Comparison of ENCODE assay signal across 10 cellular contexts in genomic region chr14:106530423-106531107, GRCh38.
A peak's percentile ranks its signal among the peaks of the same experiment; 100 is the strongest.
DNase-seq lines count a peak whose midpoint lies in the region; ATAC-seq and TF ChIP-seq lines count a peak whose summit lies in the region.
"Had no signal": no experiment of that assay in that cellular context is flagged by ENCODE, and none has a peak within 500 bp of the region (broad histone marks: within the 10 kb centered on the region; RNA-seq: fewer than 3 reads in every experiment).

No MANE protein-coding gene starts in this region.

- H3K36me3 ChIP-seq in GM23338 (ENCODE audit: insufficient read depth) (peaks cover 19% of the 10 kb centered on the region), PC-9 (ENCODE audit: low read depth) (no peaks in the 10 kb centered on the region)
- H3K36me3 ChIP-seq: thoracic aorta had no signal

- H3K36me3 Mint-ChIP-seq in GM23338 (ENCODE audit: low read depth): peaks cover 31% of the 10 kb centered on the region
- H3K36me3 Mint-ChIP-seq in immature natural killer cell: no peaks in the 10 kb centered on the region

- no peaks in the 10 kb centered on the region for H3K4me1 ChIP-seq in GM23338 (ENCODE audit: insufficient read depth)
- no peaks in the 10 kb centered on the region for H3K4me1 ChIP-seq in PC-9 (replicated peaks; ENCODE audit: insufficient read depth)

- H3K27ac Mint-ChIP-seq in GM23338 (no peak overlapping the region), immature natural killer cell (peak overlapping the region in 1 of 6 donors; percentile 13)

- H3K9me3 ChIP-seq in PC-9 (ENCODE audit: insufficient read depth, low read depth): no peaks in the 10 kb centered on the region
- H3K9me3 ChIP-seq: thoracic aorta had no signal

- POLR2A ChIA-PET in PC-9 (lab: Charles Lee; ENCODE audit: unreplicated experiment): no interaction called here

- BruUV-seq in PC-9 (replicated peaks; lab: Mats Ljungman, UMichigan): no TSS peak

- H3K4me1 Mint-ChIP-seq in GM23338: no peaks in the 10 kb centered on the region
- no peaks in the 10 kb centered on the region for H3K4me1 Mint-ChIP-seq in immature natural killer cell

- H3K4me3 ChIP-seq in GM12865 (ENCODE audit: low read depth, low read length) (no peak overlapping the region), GM23338 (no peak overlapping the region), PC-9 (no peak overlapping the region)
- H3K4me3 ChIP-seq: lung, thoracic aorta had no signal

- H2AFZ ChIP-seq in GM23338 (no peak overlapping the region), PC-9 (no peak overlapping the region)

- DNase-seq in GM12865 (ENCODE audit: low read depth): peak; percentile 85
- DNase-seq in GM23338 (ENCODE audit: low spot score): peak; percentile 15
- DNase-seq in PC-9: no peak
- DNase-seq in immature natural killer cell: peak; percentile 27 to 52 (median 40)
- no peak for DNase-seq in GM03348 (ENCODE audit: low spot score)
- no peak for DNase-seq in NCI-H1417 (lab: John Stamatoyannopoulos, UW)
- no peak for DNase-seq in NCI-H1092 treated with DMSO at 0.1 percent for 48 hours (lab: John Stamatoyannopoulos, UW)

- H3F3A ChIP-seq in GM23338 (replicated peaks; ENCODE audit: low read depth): no peaks in the 10 kb centered on the region
- H3F3A ChIP-seq in PC-9 (ENCODE audit: insufficient read depth, low read depth): no peaks in the 10 kb centered on the region

- peaks cover 1% of the 10 kb centered on the region for H3K27me3 Mint-ChIP-seq in GM23338 (ENCODE audit: insufficient read depth, low read depth, poor library complexity)
- peaks cover 4 to 14% (median 5%) of the 10 kb centered on the region in 3 donors for H3K27me3 Mint-ChIP-seq in immature natural killer cell (ENCODE audit: low read depth in 3 of 3)

- H4K20me1 ChIP-seq in GM23338 (replicated peaks; ENCODE audit: insufficient read depth): no peaks in the 10 kb centered on the region
- H4K20me1 ChIP-seq in PC-9 (ENCODE audit: insufficient read depth): no peaks in the 10 kb centered on the region

- H3K4me2 ChIP-seq in GM23338 (no peak overlapping the region), PC-9 (no peak overlapping the region)

- no peak overlapping the region for H3K27ac ChIP-seq in GM23338 (ENCODE audit: low read depth)
- no peak overlapping the region for H3K27ac ChIP-seq in PC-9
- H3K27ac ChIP-seq: thoracic aorta had no signal

- TF ChIP-seq CTCF in GM12865 (IDR thresholded peaks at IDR 0.05; ENCODE audit: insufficient read depth, low read depth, low read length, missing control alignments): peak; percentile 59
- TF ChIP-seq CTCF in GM23338 (conservative IDR thresholded peaks at IDR 0.05; ENCODE audit: low read depth in 2 of 2): peak in 1 of 2 experiments; percentile 18; a peak in 1 of 4 replicates
- peak; percentile 28; the same call in 1 of the 2 replicates for TF ChIP-seq CTCF in PC-9 (conservative IDR thresholded peaks at IDR 0.05)

- ATAC-seq in GM23338: no peak
- ATAC-seq in HG03378 (IDR thresholded peaks at IDR 0.05; ENCODE audit: unreplicated experiment): no peak

- H3K9me3 Mint-ChIP-seq in GM23338: peaks cover 86% of the 10 kb centered on the region
- no peaks in the 10 kb centered on the region for H3K9me3 Mint-ChIP-seq in immature natural killer cell

- H3K79me2 ChIP-seq in GM23338 (replicated peaks; ENCODE audit: insufficient read depth): no peaks in the 10 kb centered on the region
- H3K79me2 ChIP-seq in PC-9 (ENCODE audit: low read depth): no peaks in the 10 kb centered on the region

- intact Hi-C loops in PC-9 (cut with micrococcal nuclease; ENCODE audit: unreplicated experiment): no loop called here

- CTCF ChIA-PET in PC-9 (lab: Charles Lee): no interaction called here

- H3K27me3 ChIP-seq in GM23338 (ENCODE audit: insufficient read depth) (no peaks in the 10 kb centered on the region), PC-9 (ENCODE audit: insufficient read depth, low read depth) (no peaks in the 10 kb centered on the region; the same call in 1 of the 2 replicates)

- H3K9me2 ChIP-seq in GM23338 (ENCODE audit: insufficient read depth) (no peaks in the 10 kb centered on the region), PC-9 (ENCODE audit: insufficient read depth) (no peaks in the 10 kb centered on the region)

- H3K4me3 Mint-ChIP-seq in GM23338 (no peak overlapping the region), immature natural killer cell (no peak overlapping the region)

TF ChIP-seq in GM23338, 12 proteins besides CTCF, POLR2A, EP300 and RAD21 (continues in another document):
- TF ChIP-seq STAT1 (IDR thresholded peaks at IDR 0.05; ENCODE audit: unreplicated experiment) (no peak), JUNB (IDR thresholded peaks at IDR 0.05; ENCODE audit: unreplicated experiment) (no peak), EZH2 (IDR thresholded peaks at IDR 0.05; ENCODE audit: low read depth, unreplicated experiment) (no peak), ZNF114 (CRISPR knock-in tag; IDR thresholded peaks at IDR 0.05) (no peak), CREB1 (CRISPR knock-in tag; IDR thresholded peaks at IDR 0.05; ENCODE audit: low read depth) (no peak), ETS1 (IDR thresholded peaks at IDR 0.05) (no peak), REST (IDR thresholded peaks at IDR 0.05; ENCODE audit: unreplicated experiment) (no peak), EZH2phosphoT487 (IDR thresholded peaks at IDR 0.05; ENCODE audit: unreplicated experiment) (no peak), POLR2AphosphoS5 (IDR thresholded peaks at IDR 0.05; ENCODE audit: low read depth) (no peak)

Comparison
In these comparisons a context has a peak if more than half of its experiments do, and no peak if none do; other contexts are left out.
1. DNase-seq: peak in GM12865 (single experiment), GM23338 (single experiment) and immature natural killer cell (3 of 3); none in PC-9 (0 of 2), GM03348 (single experiment), NCI-H1417 (0 of 3) and NCI-H1092 treated with DMSO at 0.1 percent for 48 hours (single experiment).